25 cellular contexts compared by ENCODE assay signal in genomic region chr1:4084053-4084431, GRCh38.
"Had no signal": no experiment of that assay in that cellular context is flagged by ENCODE, and none has a peak within 500 bp of the region (broad histone marks: within the 10 kb centered on the region; RNA-seq: fewer than 3 reads in every experiment).

No MANE protein-coding gene starts in this region.

- H3K9me3 ChIP-seq: esophagus squamous epithelium, sigmoid colon, vagina had no signal

- H3K9me3 Mint-ChIP-seq: activated CD8-positive, alpha-beta T cell treated with anti-CD3 and anti-CD28 coated beads for 36 hours; activated T-helper 17 cell treated with anti-CD3 and anti-CD28 coated beads, Interleukin-2, amount 50 U/mL, for 72 hours had no signal

- H3K36me3 Mint-ChIP-seq: memory B cell; naive thymus-derived CD8-positive, alpha-beta T cell had no signal

- H3K36me3 ChIP-seq: esophagus squamous epithelium, heart right ventricle, sigmoid colon, vagina had no signal

- H3K27me3 Mint-ChIP-seq: activated CD8-positive, alpha-beta T cell treated with anti-CD3 and anti-CD28 coated beads for 36 hours had no signal

- H3K27ac ChIP-seq: epithelial cell of prostate, esophagus squamous epithelium, heart right ventricle, sigmoid colon, vagina had no signal

- H3K4me3 Mint-ChIP-seq: activated CD8-positive, alpha-beta T cell treated with anti-CD3 and anti-CD28 coated beads for 36 hours; activated T-cell treated with anti-CD3 and anti-CD28 coated beads, Interleukin-2, amount 50 U/mL, for 4 hours; activated T-helper 17 cell treated with anti-CD3 and anti-CD28 coated beads, Interleukin-2, amount 50 U/mL, for 72 hours; memory B cell; naive thymus-derived CD8-positive, alpha-beta T cell; stimulated activated naive B cell treated with anti-CD40 and anti-IgM and Interleukin-4, amounts not matched to agents 10 μg/mL and 1 μg/mL and 100 μg/mL, for 72 hours; WTC11 had no signal

- H3K4me3 ChIP-seq: esophagus squamous epithelium, heart right ventricle, sigmoid colon, smooth muscle cell, vagina had no signal

- H3K27ac Mint-ChIP-seq: activated CD8-positive, alpha-beta T cell treated with anti-CD3 and anti-CD28 coated beads for 36 hours; activated T-helper 17 cell treated with anti-CD3 and anti-CD28 coated beads, Interleukin-2, amount 50 U/mL, for 72 hours; memory B cell; stimulated activated naive B cell treated with anti-CD40 and anti-IgM and Interleukin-4, amounts not matched to agents 10 μg/mL and 1 μg/mL and 100 μg/mL, for 72 hours; WTC11 had no signal

- DNase-seq: activated CD4-positive, alpha-beta T cell treated with anti-CD3 and anti-CD28 coated beads for 1 hour; activated CD4-positive, alpha-beta T cell treated with anti-CD3 and anti-CD28 coated beads, Interleukin-2, amount 50 U/mL, for 1 hour; activated CD8-positive, alpha-beta T cell treated with anti-CD3 and anti-CD28 coated beads for 36 hours; activated gamma-delta T cell treated with Interleukin-2 at 50 U/mL for 16 hours; activated naive CD4-positive, alpha-beta T cell treated with anti-CD3 and anti-CD28 coated beads, Interleukin-2, amount 50 U/mL, for 16 hours; activated T-cell treated with anti-CD3 and anti-CD28 coated beads, Interleukin-2, amount 50 U/mL, for 4 hours; effector CD8-positive, alpha-beta T cell; esophagus squamous epithelium; heart right ventricle; kidney glomerular epithelial cell; midbrain; stimulated activated CD4-positive, alpha-beta T cell treated with anti-CD3 and anti-CD28 coated beads, Interleukin-1b, Interleukin-23, amount 100 ng/mL, for 48 hours; stimulated activated CD4-positive, alpha-beta T cell treated with anti-CD3 and anti-CD28 coated beads, Interleukin-4, amount 100 ng/mL, for 4 hours; stimulated activated CD8-positive, alpha-beta memory T cell treated with anti-CD3 and anti-CD28 coated beads, Interleukin-4, amount 100 ng/mL, for 48 hours; stimulated activated naive B cell treated with anti-CD40 and anti-IgM and Interleukin-4, amounts not matched to agents 10 μg/mL and 1 μg/mL and 100 μg/mL, for 72 hours; T-helper 2 cell; trophoblast cell had no signal

- H3K4me1 Mint-ChIP-seq: activated T-helper 17 cell treated with anti-CD3 and anti-CD28 coated beads, Interleukin-2, amount 50 U/mL, for 72 hours; memory B cell; naive thymus-derived CD8-positive, alpha-beta T cell; WTC11 had no signal

- H3K4me1 ChIP-seq: heart right ventricle, sigmoid colon had no signal

- H3K27me3 ChIP-seq: vagina had no signal

- H3K4me2 ChIP-seq: smooth muscle cell had no signal

- ATAC-seq: activated CD8-positive, alpha-beta T cell treated with anti-CD3 and anti-CD28 coated beads for 36 hours; activated T-cell treated with anti-CD3 and anti-CD28 coated beads, Interleukin-2, amount 50 U/mL, for 4 hours; activated T-helper 17 cell treated with anti-CD3 and anti-CD28 coated beads, Interleukin-2, amount 50 U/mL, for 72 hours; heart right ventricle; naive thymus-derived CD8-positive, alpha-beta T cell; stimulated activated naive B cell treated with anti-CD40 and anti-IgM and Interleukin-4, amounts not matched to agents 10 μg/mL and 1 μg/mL and 100 μg/mL, for 72 hours; WTC11 had no signal
